In the genomic region with DNA sequence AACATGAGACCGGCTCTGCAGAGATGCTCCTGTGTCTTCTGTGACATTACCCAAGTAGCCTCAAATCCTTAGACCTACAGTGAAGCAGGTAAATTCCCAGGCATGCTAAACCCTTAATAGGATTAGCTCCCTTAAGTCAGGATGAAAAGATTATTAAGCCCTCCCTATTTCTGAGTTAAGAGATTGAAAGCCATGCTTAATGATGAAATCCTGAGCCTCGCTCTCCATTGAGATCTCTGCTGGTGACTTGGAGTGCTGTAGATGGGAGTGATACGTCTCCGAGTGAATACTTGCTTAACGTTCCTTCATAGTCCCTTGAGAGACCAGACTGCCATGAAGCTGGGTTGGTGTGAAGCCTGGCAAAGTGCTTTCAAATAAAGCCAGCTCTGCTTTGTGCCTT, we compare ENCODE assay signal across 25 cellular contexts.
"Had no signal": no experiment of that assay in that cellular context is flagged by ENCODE, and none has a peak within 500 bp of the region (broad histone marks: within the 10 kb centered on the region; RNA-seq: fewer than 3 reads in every experiment).

No MANE protein-coding gene starts in this region.

- H3K27ac Mint-ChIP-seq: activated naive CD4-positive, alpha-beta T cell treated with anti-CD3 and anti-CD28 coated beads for 36 hours; activated naive CD8-positive, alpha-beta T cell treated with anti-CD3 and anti-CD28 coated beads for 36 hours; activated T-helper 1 cell treated with anti-CD3 and anti-CD28 coated beads, Interleukin-12 subunit alpha, Interleukin-12 subunit beta, Interleukin-2, Interleukin-4 antibody, amounts not matched to agents 30 ng/mL and 10 ng/mL and 1 ng/mL, durations not matched to agents 14 hours and 24 hours and 36 hours; effector memory CD8-positive, alpha-beta T cell had no signal

- ATAC-seq: activated CD4-positive, CD25-positive, alpha-beta regulatory T cell treated with anti-CD3 and anti-CD28 coated beads, Interleukin-2, amount 50 U/mL, for 24 hours; body of pancreas; effector memory CD8-positive, alpha-beta T cell; gastrocnemius medialis; upper lobe of right lung had no signal

- H3K9me3 Mint-ChIP-seq: activated naive CD4-positive, alpha-beta T cell treated with anti-CD3 and anti-CD28 coated beads for 36 hours; activated naive CD8-positive, alpha-beta T cell treated with anti-CD3 and anti-CD28 coated beads for 36 hours; activated T-helper 1 cell treated with anti-CD3 and anti-CD28 coated beads, Interleukin-12 subunit alpha, Interleukin-12 subunit beta, Interleukin-2, Interleukin-4 antibody, amounts not matched to agents 30 ng/mL and 10 ng/mL and 1 ng/mL, durations not matched to agents 14 hours and 24 hours and 36 hours; effector memory CD8-positive, alpha-beta T cell; nephron had no signal

- DNase-seq: activated CD4-positive, alpha-beta T cell treated with anti-CD3 and anti-CD28 coated beads for 48 hours; activated CD4-positive, alpha-beta T cell treated with anti-CD3 and anti-CD28 coated beads, Interleukin-2, amount 50 U/mL, for 48 hours; activated CD8-positive, alpha-beta memory T cell treated with anti-CD3 and anti-CD28 coated beads for 24 hours; activated effector memory CD4-positive, alpha-beta T cell treated with anti-CD3 and anti-CD28 coated beads, Interleukin-2, amount 50 U/mL, for 16 hours; activated naive CD4-positive, alpha-beta T cell treated with anti-CD3 and anti-CD28 coated beads for 36 hours; activated naive CD8-positive, alpha-beta T cell treated with anti-CD3 and anti-CD28 coated beads for 36 hours; aorta; body of pancreas; cortex of kidney; effector memory CD8-positive, alpha-beta T cell; erythroblast; gastrocnemius medialis; hippocampal formation; left cardiac atrium; left ventricle myocardium superior; ovary; stimulated activated CD4-positive, alpha-beta T cell treated with anti-CD3 and anti-CD28 coated beads, Interleukin-15, amount 100 ng/mL, for 24 hours; stimulated activated CD4-positive, alpha-beta T cell treated with anti-CD3 and anti-CD28 coated beads, Interleukin-2, amount 100 ng/mL, for 24 hours; stimulated activated naive CD4-positive, alpha-beta T cell; tibial artery; upper lobe of right lung had no signal

- H3K4me3 Mint-ChIP-seq: activated naive CD4-positive, alpha-beta T cell treated with anti-CD3 and anti-CD28 coated beads for 36 hours; activated naive CD8-positive, alpha-beta T cell treated with anti-CD3 and anti-CD28 coated beads for 36 hours; activated T-helper 1 cell treated with anti-CD3 and anti-CD28 coated beads, Interleukin-12 subunit alpha, Interleukin-12 subunit beta, Interleukin-2, Interleukin-4 antibody, amounts not matched to agents 30 ng/mL and 10 ng/mL and 1 ng/mL, durations not matched to agents 14 hours and 24 hours and 36 hours; effector memory CD8-positive, alpha-beta T cell; nephron had no signal

- H3K27me3 Mint-ChIP-seq: activated naive CD8-positive, alpha-beta T cell treated with anti-CD3 and anti-CD28 coated beads for 36 hours; effector memory CD8-positive, alpha-beta T cell had no signal

- FAIRE-seq: keratinocyte had no signal
